In genomic region chr3:101303836-101304235, GRCh38 we compare ENCODE assay signal across 1 cellular context.
TF ChIP-seq lines count a peak whose summit lies in the region.

No MANE protein-coding gene starts in this region.

TF ChIP-seq in IMR-90, 13 proteins besides CTCF, POLR2A, EP300 and RAD21 (continued from another document):
- no peak for TF ChIP-seq SMC3 (IDR thresholded peaks at IDR 0.05; ENCODE audit: low read depth, low read length)
